17 cellular contexts compared by ENCODE assay signal in the genomic region with DNA sequence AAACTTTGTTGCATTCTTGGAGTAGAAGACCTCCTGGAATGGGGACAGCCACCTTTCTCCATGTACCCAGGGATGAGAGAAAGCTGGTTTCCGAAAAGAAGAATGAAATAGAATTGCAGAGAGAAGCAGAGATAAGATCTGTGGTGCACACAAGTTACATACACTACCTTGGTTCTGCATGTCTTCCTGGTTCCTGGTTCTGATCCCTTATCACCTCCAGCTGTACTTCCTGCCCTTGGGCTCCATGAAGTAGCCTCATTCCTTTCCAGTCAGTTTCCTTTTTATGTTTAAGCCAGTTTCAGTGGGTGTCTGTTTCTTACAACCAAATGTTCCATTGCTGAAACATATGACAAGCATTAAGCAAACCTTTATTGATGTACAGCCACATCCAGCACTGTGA.
"Had no signal": no experiment of that assay in that cellular context is flagged by ENCODE, and none has a peak within 500 bp of the region (broad histone marks: within the 10 kb centered on the region; RNA-seq: fewer than 3 reads in every experiment).

No MANE protein-coding gene starts in this region.

- H3K4me3 ChIP-seq: left lung, right atrium auricular region, tibial nerve had no signal

- H3K27me3 ChIP-seq: left lung, right atrium auricular region, tibial nerve had no signal

- H3K36me3 ChIP-seq: right atrium auricular region had no signal

- H3K27ac ChIP-seq: left lung, right atrium auricular region, tibial nerve had no signal

- ATAC-seq: activated CD4-positive, alpha-beta T cell treated with anti-CD3 and anti-CD28 coated beads for 36 hours; activated naive CD4-positive, alpha-beta T cell treated with anti-CD3 and anti-CD28 coated beads, Interleukin-2, amount 50 U/mL, for 72 hours; esophagus mucosa; left lung; naive thymus-derived CD8-positive, alpha-beta T cell; T-cell had no signal

- DNase-seq: activated CD4-positive, alpha-beta memory T cell treated with anti-CD3 and anti-CD28 coated beads for 36 hours; activated CD4-positive, alpha-beta T cell treated with anti-CD3 and anti-CD28 coated beads for 36 hours; activated gamma-delta T cell; activated T-cell treated with anti-CD3 and anti-CD28 coated beads, Interleukin-2, amount 50 U/mL, for 48 hours; amniotic stem cell; left lung; naive thymus-derived CD8-positive, alpha-beta T cell; posterior cingulate gyrus; stimulated activated CD4-positive, alpha-beta T cell treated with anti-CD3 and anti-CD28 coated beads, Interleukin-4, amount 100 ng/mL, for 24 hours; stimulated activated naive CD4-positive, alpha-beta T cell; substantia nigra; T-cell; T1000 had no signal

- H3K9me3 ChIP-seq: left lung, right atrium auricular region, tibial nerve had no signal

- H3K4me1 ChIP-seq: left lung, right atrium auricular region, tibial nerve had no signal
